In the genomic region with DNA sequence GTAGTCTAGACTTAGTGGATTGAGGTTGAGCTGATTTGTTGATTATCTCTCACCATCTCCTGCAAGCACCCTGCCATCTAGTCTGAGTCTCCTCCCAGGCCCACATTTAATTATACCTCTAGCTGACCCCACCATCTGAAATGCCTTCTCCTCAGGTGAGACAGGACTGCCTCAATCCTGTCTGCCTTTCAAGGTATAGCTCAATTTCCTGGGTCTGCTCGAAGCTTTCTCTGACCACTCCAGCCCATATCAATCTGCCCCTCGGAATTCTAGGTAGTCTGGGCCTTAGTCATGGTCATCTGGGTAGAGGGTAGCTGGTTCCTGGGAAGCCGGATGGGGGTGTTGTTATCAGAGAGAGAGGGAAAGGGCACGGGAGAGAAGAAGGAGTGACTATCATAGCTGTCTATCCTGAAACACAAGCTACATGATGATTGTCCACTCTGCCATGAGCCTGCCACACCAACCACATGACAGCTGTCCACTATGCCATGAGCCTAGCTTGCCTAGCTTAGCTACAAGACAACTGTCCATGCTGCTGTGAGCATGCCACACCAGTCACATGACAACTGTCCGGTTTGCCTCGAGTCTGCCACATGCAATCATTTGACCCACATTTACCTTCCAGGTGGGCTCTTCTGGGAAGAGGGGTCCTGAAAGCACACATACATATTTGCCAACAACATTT, we compare ENCODE assay signal across 1 cellular context.
TF ChIP-seq lines count a peak whose summit lies in the region.

No MANE protein-coding gene starts in this region.

TF ChIP-seq in IMR-90, 13 proteins besides CTCF, POLR2A, EP300 and RAD21:
- TF ChIP-seq RFX5 (IDR thresholded peaks at IDR 0.05; ENCODE audit: low read depth, low read length) (no peak), BHLHE40 (IDR thresholded peaks at IDR 0.05; ENCODE audit: low read depth, low read length) (no peak), SMC3 (IDR thresholded peaks at IDR 0.05; ENCODE audit: low read depth, low read length) (no peak), RCOR1 (IDR thresholded peaks at IDR 0.05; ENCODE audit: insufficient replicate concordance, low read length) (no peak), NFE2L2 (IDR thresholded peaks at IDR 0.05; ENCODE audit: low read depth, low read length) (no peak), MAFK (IDR thresholded peaks at IDR 0.05; ENCODE audit: low read depth, low read length) (no peak), CHD1 (IDR thresholded peaks at IDR 0.05; ENCODE audit: low read depth, low read length) (no peak), CEBPB (IDR thresholded peaks at IDR 0.05; ENCODE audit: low read depth, low read length) (no peak), MXI1 (IDR thresholded peaks at IDR 0.05; ENCODE audit: borderline replicate concordance, low read depth, low read length) (no peak), FOS (IDR thresholded peaks at IDR 0.05; ENCODE audit: low read depth, low read length) (no peak), MAZ (IDR thresholded peaks at IDR 0.05; ENCODE audit: borderline replicate concordance, low read depth, low read length) (no peak)
- TF ChIP-seq, protein P1, sequence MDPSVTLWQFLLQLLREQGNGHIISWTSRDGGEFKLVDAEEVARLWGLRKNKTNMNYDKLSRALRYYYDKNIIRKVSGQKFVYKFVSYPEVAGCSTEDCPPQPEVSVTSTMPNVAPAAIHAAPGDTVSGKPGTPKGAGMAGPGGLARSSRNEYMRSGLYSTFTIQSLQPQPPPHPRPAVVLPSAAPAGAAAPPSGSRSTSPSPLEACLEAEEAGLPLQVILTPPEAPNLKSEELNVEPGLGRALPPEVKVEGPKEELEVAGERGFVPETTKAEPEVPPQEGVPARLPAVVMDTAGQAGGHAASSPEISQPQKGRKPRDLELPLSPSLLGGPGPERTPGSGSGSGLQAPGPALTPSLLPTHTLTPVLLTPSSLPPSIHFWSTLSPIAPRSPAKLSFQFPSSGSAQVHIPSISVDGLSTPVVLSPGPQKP (IDR thresholded peaks at IDR 0.05; ENCODE audit: borderline replicate concordance, low read depth, low read length) = no peak
- TF ChIP-seq, protein P2, sequence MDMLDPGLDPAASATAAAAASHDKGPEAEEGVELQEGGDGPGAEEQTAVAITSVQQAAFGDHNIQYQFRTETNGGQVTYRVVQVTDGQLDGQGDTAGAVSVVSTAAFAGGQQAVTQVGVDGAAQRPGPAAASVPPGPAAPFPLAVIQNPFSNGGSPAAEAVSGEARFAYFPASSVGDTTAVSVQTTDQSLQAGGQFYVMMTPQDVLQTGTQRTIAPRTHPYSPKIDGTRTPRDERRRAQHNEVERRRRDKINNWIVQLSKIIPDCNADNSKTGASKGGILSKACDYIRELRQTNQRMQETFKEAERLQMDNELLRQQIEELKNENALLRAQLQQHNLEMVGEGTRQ (IDR thresholded peaks at IDR 0.05; ENCODE audit: low read depth, low read length) = no peak
